In the genomic region with DNA sequence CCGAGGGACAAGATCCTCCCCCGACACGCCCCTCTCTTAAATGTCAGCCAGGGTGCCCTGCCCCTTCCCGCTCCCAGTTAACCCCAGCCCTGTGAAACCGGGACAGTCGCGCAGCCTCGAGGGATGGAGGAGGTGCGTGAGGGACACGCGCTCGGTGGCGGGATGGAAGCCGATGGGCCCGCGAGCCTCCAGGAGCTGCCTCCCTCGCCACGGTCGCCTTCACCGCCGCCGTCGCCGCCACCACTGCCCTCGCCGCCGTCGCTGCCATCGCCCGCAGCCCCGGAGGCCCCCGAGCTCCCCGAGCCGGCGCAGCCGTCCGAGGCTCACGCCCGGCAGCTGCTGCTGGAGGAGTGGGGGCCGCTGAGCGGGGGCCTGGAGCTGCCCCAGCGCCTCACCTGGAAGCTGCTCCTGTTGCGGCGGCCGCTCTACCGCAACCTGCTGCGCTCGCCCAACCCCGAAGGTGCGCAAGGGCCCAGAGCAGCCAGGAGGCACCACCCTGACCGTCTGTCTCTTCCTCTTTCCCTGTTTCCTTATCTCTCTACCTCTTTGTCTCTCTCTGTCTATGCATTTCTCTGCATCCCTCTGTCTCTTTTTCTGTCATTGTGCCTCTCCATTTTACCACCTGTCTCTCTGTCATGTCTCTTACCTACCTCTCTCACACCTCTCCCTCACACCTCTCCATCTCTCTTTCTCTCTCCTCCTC, we compare ENCODE assay signal across 11 cellular contexts. TPM values are rescaled to one million over a fixed set of nuclear protein-coding genes. Genes with fewer than 3 reads are reported as not detected.
DNase-seq lines count a peak whose midpoint lies in the region; ATAC-seq, FAIRE-seq and TF ChIP-seq lines count a peak whose summit lies in the region.
"Had no signal": no experiment of that assay in that cellular context is flagged by ENCODE, and none has a peak within 500 bp of the region (broad histone marks: within the 10 kb centered on the region; RNA-seq: fewer than 3 reads in every experiment).

Gene NCCRP1, plus strand, starts transcription at position 105 of the 703 bp plus-strand sequence. Its CDS starts 19 bp downstream, at position 124.

- H3K56ac ChIP-seq in IMR-90 (ENCODE audit: extremely low read depth, insufficient read depth, low read length), result no peak within 1 kb of the TSS
- no peak within 1 kb of the TSS for H3K56ac ChIP-seq in H1 (replicated peaks; ENCODE audit: insufficient read length, low read depth, low read length)

- POLR2A ChIA-PET in IMR-90 (lab: Charles Lee; ENCODE audit: unreplicated experiment) (no interaction called here), H1 (lab: Charles Lee; ENCODE audit: partially characterized antibody) (interaction anchor here (1.4 to 1.7 kb wide), 4 partner anchors 10 to 238 kb away, joined by 3 to 6 read pairs (median 4); partner anchors contain the start of gene RPS16)

- peaks cover 8% of the 10 kb centered on the region; the same call in 1 of the 2 replicates for H3K23me2 ChIP-seq in H1 (ENCODE audit: low read depth, low read length)

- no peak within 1 kb of the TSS for H2BK15ac ChIP-seq in IMR-90 (ENCODE audit: low read depth, low read length)
- peak within 1 kb of the TSS; percentile 81; the same call in 1 of the 2 replicates for H2BK15ac ChIP-seq in H1 (ENCODE audit: low read length)

- H3K79me1 ChIP-seq in IMR-90 (ENCODE audit: low read depth in 1 of 2, low read length in 2 of 2), result no peaks in the 10 kb centered on the region
- H3K79me1 ChIP-seq in H1 (ENCODE audit: low read depth, low read length), result no peaks in the 10 kb centered on the region

- H4K20me1 ChIP-seq in IMR-90 (ENCODE audit: insufficient read depth, low read length), result no peaks in the 10 kb centered on the region
- peaks cover 0 to 2% of the 10 kb centered on the region in 2 experiments for H4K20me1 ChIP-seq in H1 (replicated peaks in 1 of 2; ENCODE audit: control insufficient read depth in 1 of 2, insufficient read depth in 2 of 2, low read length in 2 of 2)
- no peaks in the 10 kb centered on the region for H4K20me1 ChIP-seq in osteoblast (ENCODE audit: insufficient read depth, low read length)

- H4K8ac ChIP-seq in IMR-90 (ENCODE audit: low read depth in 2 of 2, low read length in 2 of 2) (no peak within 1 kb of the TSS), H1 (ENCODE audit: extremely low read depth, insufficient read depth, low read length) (peak within 1 kb of the TSS; percentile 5; the same call in 1 of the 2 replicates)

- H2BK5ac ChIP-seq in IMR-90 (ENCODE audit: low read depth, low read length, poor library complexity, severe bottlenecking) (no peak within 1 kb of the TSS), H1 (ENCODE audit: low read depth, low read length) (no peak within 1 kb of the TSS)

- H2BK20ac ChIP-seq in IMR-90 (ENCODE audit: low read depth, low read length), result no peak within 1 kb of the TSS
- H2BK20ac ChIP-seq in H1 (ENCODE audit: low read length), result no peak within 1 kb of the TSS

- in situ Hi-C loops in IMR-90 (cut with MboI; ENCODE audit: low sequenced_read_pairs), result no loop called here

- H3K9me1 ChIP-seq in IMR-90 (ENCODE audit: insufficient read depth, low read length), result no peaks in the 10 kb centered on the region

- H4K91ac ChIP-seq in IMR-90 (ENCODE audit: insufficient read depth, low read depth, low read length), result no peak within 1 kb of the TSS
- H4K91ac ChIP-seq in H1 (replicated peaks; ENCODE audit: insufficient read length, low read length), result peak within 1 kb of the TSS; percentile 10

- H3K36me3 ChIP-seq in IMR-90 (ENCODE audit: control insufficient read depth, insufficient read depth, low read length), result no peaks in the 10 kb centered on the region
- H3K36me3 ChIP-seq in H1 (ENCODE audit: control insufficient read depth in 2 of 4, insufficient read depth in 4 of 4, low read length in 3 of 4), result no peaks in the 10 kb centered on the region
- no peaks in the 10 kb centered on the region for H3K36me3 ChIP-seq in osteoblast (ENCODE audit: insufficient read depth, low read length)
- H3K36me3 ChIP-seq in spleen, result no peaks in the 10 kb centered on the region
- H3K36me3 ChIP-seq: uterus had no signal

- H3K79me2 ChIP-seq in H1 (ENCODE audit: control insufficient read depth in 1 of 2, insufficient read depth in 2 of 2, low read length in 2 of 2) (no peaks in the 10 kb centered on the region), osteoblast (ENCODE audit: insufficient read depth, low read length) (no peaks in the 10 kb centered on the region)

- H3K4me3 ChIP-seq in IMR-90 (ENCODE audit: insufficient read depth, low read depth, low read length) (no peak within 1 kb of the TSS), H1 (ENCODE audit: extremely low read depth in 1 of 4, insufficient read depth in 2 of 4, low read depth in 3 of 4, low read length in 4 of 4) (peak within 1 kb of the TSS; percentile 25 to 62 (median 40); a peak in 7 of 8 replicates), osteoblast (ENCODE audit: insufficient read depth, low read length) (no peak within 1 kb of the TSS), spleen (peak within 1 kb of the TSS in 3 of 8 donors; percentile 2 to 50 (median 10))
- H3K4me3 ChIP-seq: uterus had no signal

- no peak for FAIRE-seq in H1 (lab: Jason Lieb, UNC)

- H2BK120ac ChIP-seq in IMR-90 (ENCODE audit: low read depth, low read length), result no peak within 1 kb of the TSS
- H2BK120ac ChIP-seq in H1 (replicated peaks; ENCODE audit: low read depth, low read length), result no peak within 1 kb of the TSS

- no peak within 1 kb of the TSS for H3K18ac ChIP-seq in IMR-90 (ENCODE audit: low read depth, low read length)
- peak within 1 kb of the TSS; percentile 48 for H3K18ac ChIP-seq in H1 (ENCODE audit: extremely low read depth, low read length)

- intact Hi-C loops in IMR-90 (cut with micrococcal nuclease), result loop anchor here (5.0 kb wide), 1 partner anchor 130 kb away; no protein-coding TSS in a partner anchor
- intact Hi-C loops in spleen (cut with DNase I; ENCODE audit: low total_unique reads), result no loop called here

- H3K4ac ChIP-seq in IMR-90 (ENCODE audit: low read depth, low read length) (no peak within 1 kb of the TSS), H1 (replicated peaks; ENCODE audit: insufficient read length, low read depth, low read length) (no peak within 1 kb of the TSS)

- no peaks in the 10 kb centered on the region; the same call in 1 of the 2 replicates for H3K4me1 ChIP-seq in IMR-90 (ENCODE audit: control insufficient read depth, insufficient read depth, low read length)
- peaks cover 0 to 9% (median 8%) of the 10 kb centered on the region in 4 experiments; a peak in 6 of 7 replicates for H3K4me1 ChIP-seq in H1 (replicated peaks in 1 of 4; ENCODE audit: control insufficient read depth in 3 of 4, insufficient read depth in 4 of 4, low read length in 3 of 4)
- H3K4me1 ChIP-seq in osteoblast (ENCODE audit: insufficient read depth, low read length), result no peaks in the 10 kb centered on the region
- peaks cover 4 to 28% (median 11%) of the 10 kb centered on the region in 6 donors for H3K4me1 ChIP-seq in spleen
- H3K4me1 ChIP-seq: uterus had no signal

- no peak for TF ChIP-seq EP300 in H1 (IDR thresholded peaks at IDR 0.05; ENCODE audit: borderline replicate concordance in 1 of 2, low read depth in 2 of 2, low read length in 2 of 2)

- DNase-seq in NCI-H2227 (lab: John Stamatoyannopoulos, UW; ENCODE audit: unreplicated experiment), result peak; percentile 65
- no peak for DNase-seq in NCI-H2227 treated with DMSO at 0.1 percent for 48 hours (lab: John Stamatoyannopoulos, UW)
- DNase-seq in IMR-90, result no peak
- peak in 1 of 2 experiments; percentile 77 for DNase-seq in H1 (ENCODE audit: low read depth in 1 of 2, low spot score in 2 of 2)
- DNase-seq in osteoblast (ENCODE audit: insufficient read length, low spot score, missing footprints), result peak; percentile 77
- no peak for DNase-seq in spleen
- DNase-seq in activated CD8-positive, alpha-beta memory T cell treated with anti-CD3 and anti-CD28 coated beads, Interleukin-2, amount 50 U/mL, for 4 hours, result no peak
- DNase-seq: SHP77, uterus had no signal

- ATAC-seq in IMR-90 (ENCODE audit: low read depth) (no peak), HG02798 (IDR thresholded peaks at IDR 0.05; ENCODE audit: poor library complexity, unreplicated experiment) (no peak)

- no peak within 1 kb of the TSS for H3K9ac ChIP-seq in IMR-90 (ENCODE audit: low read depth, low read length)
- H3K9ac ChIP-seq in H1 (replicated peaks in 1 of 4; ENCODE audit: extremely low read depth in 1 of 4, low read depth in 3 of 4, low read length in 3 of 4), result peak within 1 kb of the TSS in 1 of 4 experiments; percentile 22; a peak in 1 of 7 replicates

- no peak within 1 kb of the TSS for H3K23ac ChIP-seq in IMR-90 (ENCODE audit: low read depth, low read length)
- H3K23ac ChIP-seq in H1 (ENCODE audit: insufficient read length), result no peak within 1 kb of the TSS

- H2AFZ ChIP-seq in IMR-90 (replicated peaks; ENCODE audit: low read length, poor library complexity), result peak within 1 kb of the TSS; percentile 75
- peak within 1 kb of the TSS; percentile 23; the same call in 1 of the 2 replicates for H2AFZ ChIP-seq in H1 (ENCODE audit: low read length)
- H2AFZ ChIP-seq in osteoblast (ENCODE audit: low read length), result no peak within 1 kb of the TSS

- no peak within 1 kb of the TSS for H2AK9ac ChIP-seq in IMR-90 (replicated peaks; ENCODE audit: low read depth, low read length, poor library complexity)

- no peak within 1 kb of the TSS for H2AK5ac ChIP-seq in IMR-90 (ENCODE audit: low read depth, low read length)
- no peak within 1 kb of the TSS for H2AK5ac ChIP-seq in H1 (ENCODE audit: low read depth, low read length)

- H3K4me2 ChIP-seq in IMR-90 (ENCODE audit: low read depth, low read length) (peak within 1 kb of the TSS; percentile 14; the same call in 1 of the 2 replicates), H1 (ENCODE audit: insufficient read depth in 1 of 2, low read depth in 2 of 2, low read length in 2 of 2) (peak within 1 kb of the TSS; percentile 43 to 85), osteoblast (ENCODE audit: insufficient read depth, low read length) (no peak within 1 kb of the TSS)

- no peak for TF ChIP-seq RAD21 in IMR-90 (IDR thresholded peaks at IDR 0.05; ENCODE audit: low read length)
- TF ChIP-seq RAD21 in H1 (IDR thresholded peaks at IDR 0.05 in 1 of 2, conservative IDR thresholded peaks at IDR 0.05 in 1 of 2; ENCODE audit: low read depth in 2 of 2, low read length in 2 of 2), result no peak

- CTCF ChIA-PET in IMR-90 (lab: Yijun Ruan, JAX) (no interaction called here), H1 (lab: Charles Lee; ENCODE audit: partially characterized antibody) (interaction anchor here (0.6 to 7.1 kb wide), 10 partner anchors 8 to 235 kb away, joined by 3 to 53 read pairs (median 8); no protein-coding TSS in a partner anchor)

- H2BK12ac ChIP-seq in H1 (ENCODE audit: low read depth, low read length), result peak within 1 kb of the TSS; percentile 39; the same call in 1 of the 2 replicates

- H4K5ac ChIP-seq in IMR-90 (ENCODE audit: low read depth, low read length), result no peak within 1 kb of the TSS
- H4K5ac ChIP-seq in H1 (ENCODE audit: insufficient read length, low read depth, low read length), result no peak within 1 kb of the TSS

- H3K27ac ChIP-seq in IMR-90 (ENCODE audit: insufficient read depth, low read length) (no peak within 1 kb of the TSS), H1 (ENCODE audit: low read depth, low read length) (no peak within 1 kb of the TSS), osteoblast (ENCODE audit: low read depth, low read length) (no peak within 1 kb of the TSS), spleen (no peak within 1 kb of the TSS)
- H3K27ac ChIP-seq: uterus had no signal

- H3K27me3 ChIP-seq in IMR-90 (ENCODE audit: control insufficient read depth, insufficient read depth, low read length) (peaks cover 49% of the 10 kb centered on the region), H1 (replicated peaks in 1 of 4; ENCODE audit: control insufficient read depth in 3 of 4, extremely low read depth in 1 of 4, insufficient read depth in 3 of 4, low read length in 3 of 4) (peaks cover 11 to 29% (median 21%) of the 10 kb centered on the region in 4 experiments), osteoblast (ENCODE audit: insufficient read depth, low read length) (peaks cover 41% of the 10 kb centered on the region), spleen (replicated peaks in 1 of 7) (peaks cover 0 to 87% (median 57%) of the 10 kb centered on the region in 7 donors)

- BruUV-seq in IMR-90 (replicated peaks; lab: Mats Ljungman, UMichigan), result no TSS peak

- dilution Hi-C loops in IMR-90 (cut with HindIII; ENCODE audit: low sequenced_read_pairs, unreplicated experiment), result no loop called here

- no peaks in the 10 kb centered on the region for H3K9me3 ChIP-seq in IMR-90 (ENCODE audit: control insufficient read depth, insufficient read depth, low read length)
- no peaks in the 10 kb centered on the region for H3K9me3 ChIP-seq in H1 (ENCODE audit: insufficient read depth in 2 of 2, low read depth in 1 of 2, low read length in 1 of 2)
- H3K9me3 ChIP-seq in osteoblast (ENCODE audit: low read depth, low read length), result no peaks in the 10 kb centered on the region
- no peaks in the 10 kb centered on the region for H3K9me3 ChIP-seq in spleen
- H3K9me3 ChIP-seq: uterus had no signal

- 2% methylated on average over 22 of the region's 51 CpGs; no CpG with 5 or more reads in 1 of the 2 experiments for WGBS in IMR-90 (ENCODE audit: extremely low coverage in 2 of 2, insufficient read length in 1 of 2), 2 experiments
- WGBS in H1 (ENCODE audit: extremely low coverage in 1 of 2, insufficient coverage in 1 of 2, insufficient read length in 1 of 2, insufficient replicate concordance in 2 of 2, low coverage in 1 of 2, low lambda C conversion rate in 2 of 2, missing lambda C conversion rate in 1 of 2), 2 experiments, result 6% methylated on average over 38 of the region's 51 CpGs; no CpG with 5 or more reads in 1 of the 2 experiments
- WGBS in spleen, 5 donors, result 1 to 4% (median 2%) methylated on average over 23 to 51 of the region's 51 CpGs

- TF ChIP-seq CTCF in IMR-90 (conservative IDR thresholded peaks at IDR 0.05; ENCODE audit: low read depth, low read length), result no peak
- TF ChIP-seq CTCF in H1 (IDR thresholded peaks at IDR 0.05; ENCODE audit: control extremely low read depth in 1 of 3, insufficient read depth in 1 of 3, low read depth in 1 of 3, low read length in 3 of 3), result no peak
- no peak for TF ChIP-seq CTCF in osteoblast (IDR thresholded peaks at IDR 0.05; ENCODE audit: extremely low read depth, low read depth, low read length)
- no peak for TF ChIP-seq CTCF in spleen (IDR thresholded peaks at IDR 0.05 in 8 of 11, conservative IDR thresholded peaks at IDR 0.05 in 3 of 11)

- no peak for TF ChIP-seq POLR2A in IMR-90 (IDR thresholded peaks at IDR 0.05; ENCODE audit: low read depth, low read length)
- no peak for TF ChIP-seq POLR2A in H1 (IDR thresholded peaks at IDR 0.05; ENCODE audit: control extremely low read depth in 1 of 2, low read depth in 2 of 2, low read length in 2 of 2)
- TF ChIP-seq POLR2A in spleen (IDR thresholded peaks at IDR 0.05), result no peak

- H3K14ac ChIP-seq in IMR-90 (replicated peaks; ENCODE audit: low read depth, low read length), result no peak within 1 kb of the TSS
- no peak within 1 kb of the TSS for H3K14ac ChIP-seq in H1 (ENCODE audit: insufficient read length)

RNA-seq across cellular contexts. Expression of gene NCCRP1, which starts in this region (rescaled TPM):
- not detected in 2 replicates for total RNA-seq in IMR-90 (2012; rRNA removed)
- not detected in 2 replicates for polyA plus RNA-seq in IMR-90 (2012; rRNA removed)
- not detected in 2 replicates for polyA plus RNA-seq in IMR-90 (2012; cell fraction: cytosol; rRNA removed)
- polyA plus RNA-seq in IMR-90 (2012; cell fraction: nucleus; rRNA removed; ENCODE audit: low replicate concordance), result 0.02 and 0.03 TPM in 2 replicates
- 2.8 and 3.2 TPM in 2 replicates for total RNA-seq in H1 (2021; fragmentation: NEBNext Ultra II Directional; extraction: Animal tissue kit (Norgen Biotek cat#: 25700))
- polyA plus RNA-seq in H1 (2011; rRNA removed), result 7.9 and 11.2 TPM in 2 replicates
- polyA plus RNA-seq in H1 (2011; cell fraction: cytosol; rRNA removed), result 3.8 TPM
- 3.1 TPM for polyA plus RNA-seq in H1 (2011; cell fraction: nucleus; rRNA removed)
- polyA plus RNA-seq in H1 (2012, experiment 1 of 2), result 1.9 to 4.0 TPM (median 2.6 TPM) in 4 replicates
- 2.5 TPM for polyA plus RNA-seq in H1 (2012, experiment 2 of 2)
- 2.1 TPM for polyA plus RNA-seq in H1 (2013, experiment 1 of 2)
- polyA plus RNA-seq in H1 (2013, experiment 2 of 2), result 2.4 TPM
- polyA minus RNA-seq in H1 (2011; rRNA and poly(A)+ RNA removed), result 1.7 and 3.1 TPM in 2 replicates
- polyA minus RNA-seq in H1 (2011; cell fraction: cytosol; rRNA and poly(A)+ RNA removed), result 2.6 TPM
- 1.00 TPM for polyA minus RNA-seq in H1 (2011; cell fraction: nucleus; rRNA and poly(A)+ RNA removed)
- not detected in 2 replicates for total RNA-seq in osteoblast
- under 1 TPM in 2 of 7 donors, not detected in 5; 0.13 to 0.28 TPM for total RNA-seq in spleen
- polyA plus RNA-seq in spleen, result 1 to 10 TPM in 1 of 3 donors, under 1 TPM in 2; 0.12 to 1.7 (median 0.19) TPM
- total RNA-seq: M059J, uterus had no signal

Comparison
In these comparisons a context has a peak if more than half of its experiments do, and no peak if none do; other contexts are left out.
1. Peak in DNase-seq in osteoblast; RNA of the gene not detected or under 1 TPM.
2. H3K4me3 ChIP-seq: peak in H1 (4 of 4); none in IMR-90 (single experiment) and osteoblast (single experiment).